15 cellular contexts compared by ENCODE assay signal in genomic region chr1:8350914-8351684, GRCh38. TPM values are rescaled to one million over a fixed set of nuclear protein-coding genes. Genes with fewer than 3 reads are reported as not detected.
DNase-seq lines count a peak whose midpoint lies in the region; ATAC-seq and TF ChIP-seq lines count a peak whose summit lies in the region.
"Had no signal": no experiment of that assay in that cellular context is flagged by ENCODE, and none has a peak within 500 bp of the region (broad histone marks: within the 10 kb centered on the region; RNA-seq: fewer than 3 reads in every experiment).

No MANE protein-coding gene starts in this region.

- peaks cover 7 to 10% (median 10%) of the 10 kb centered on the region in 3 donors for H3K4me1 Mint-ChIP-seq in naive B cell
- H3K4me1 Mint-ChIP-seq in CD8-positive, alpha-beta T cell (ENCODE audit: low read depth) = peaks cover 4% of the 10 kb centered on the region

- TF ChIP-seq CTCF in left ventricle myocardium inferior (IDR thresholded peaks at IDR 0.05; ENCODE audit: borderline replicate concordance) (no peak), dorsolateral prefrontal cortex (IDR thresholded peaks at IDR 0.05 in 54 of 56, conservative IDR thresholded peaks at IDR 0.05 in 2 of 56; ENCODE audit: low read depth in 1 of 56, partially characterized antibody in 56 of 56) (no peak)
- TF ChIP-seq CTCF in CD8-positive, alpha-beta T cell (IDR thresholded peaks at IDR 0.05) = no peak

- peaks cover 0 to 2% (median 0%) of the 10 kb centered on the region in 7 donors for H3K9me3 Mint-ChIP-seq in naive B cell
- H3K9me3 Mint-ChIP-seq in CD8-positive, alpha-beta T cell = no peaks in the 10 kb centered on the region
- H3K9me3 Mint-ChIP-seq: stimulated activated naive CD8-positive, alpha-beta T cell treated with anti-CD3 and anti-CD28 coated beads, Interleukin-15, Interleukin-2, amounts not matched to agents 100 ng/mL and 50 ng/mL, for 24 hours; T-cell had no signal

- intact Hi-C loops in left ventricle myocardium inferior (cut with micrococcal nuclease) = no loop called here
- intact Hi-C loops in cardiac septum (cut with DNase I) = no loop called here
- intact Hi-C loops in dorsolateral prefrontal cortex (cut with DNase I) = loop anchor here in 1 of 2 donors (5.0 kb wide), 1 partner anchor 339 kb away; no protein-coding TSS in a partner anchor
- intact Hi-C loops in aorta (cut with DNase I) = loop anchor here in 1 of 2 donors (5.0 kb wide), 2 partner anchors 34 to 71 kb away; partner anchors contain the start of gene SLC45A1
- intact Hi-C loops in CD8-positive, alpha-beta T cell (cut with DNase I, micrococcal nuclease) = no loop called here

- H3K27ac Mint-ChIP-seq in naive B cell = peak overlapping the region in 4 of 6 donors; percentile 31 to 77 (median 53)
- no peak overlapping the region for H3K27ac Mint-ChIP-seq in CD8-positive, alpha-beta T cell
- H3K27ac Mint-ChIP-seq: stimulated activated naive CD8-positive, alpha-beta T cell treated with anti-CD3 and anti-CD28 coated beads, Interleukin-15, Interleukin-2, amounts not matched to agents 100 ng/mL and 50 ng/mL, for 24 hours; T-cell had no signal

- H3K27me3 ChIP-seq in left ventricle myocardium inferior (ENCODE audit: low read depth) = no peaks in the 10 kb centered on the region
- H3K27me3 ChIP-seq in dorsolateral prefrontal cortex = no peaks in the 10 kb centered on the region
- no peaks in the 10 kb centered on the region for H3K27me3 ChIP-seq in aorta (ENCODE audit: control insufficient read depth in 1 of 2, insufficient read depth in 2 of 2, low read length in 1 of 2)
- H3K27me3 ChIP-seq in CD8-positive, alpha-beta T cell (ENCODE audit: insufficient read depth, low read length) = no peaks in the 10 kb centered on the region
- H3K27me3 ChIP-seq: hepatocyte had no signal

- no peak overlapping the region for H3K4me3 Mint-ChIP-seq in naive B cell
- no peak overlapping the region for H3K4me3 Mint-ChIP-seq in CD8-positive, alpha-beta T cell
- H3K4me3 Mint-ChIP-seq: stimulated activated naive CD8-positive, alpha-beta T cell treated with anti-CD3 and anti-CD28 coated beads, Interleukin-15, Interleukin-2, amounts not matched to agents 100 ng/mL and 50 ng/mL, for 24 hours; T-cell had no signal

- H3K9me3 ChIP-seq in left ventricle myocardium inferior (replicated peaks) = no peaks in the 10 kb centered on the region
- no peaks in the 10 kb centered on the region for H3K9me3 ChIP-seq in aorta (ENCODE audit: control insufficient read depth, low read length)
- H3K9me3 ChIP-seq in CD8-positive, alpha-beta T cell (ENCODE audit: low read length) = no peaks in the 10 kb centered on the region

- H3K27me3 Mint-ChIP-seq in naive B cell = peaks cover 0 to 6% (median 3%) of the 10 kb centered on the region in 3 donors
- H3K27me3 Mint-ChIP-seq in CD8-positive, alpha-beta T cell (ENCODE audit: low read depth) = peaks cover 2% of the 10 kb centered on the region
- H3K27me3 Mint-ChIP-seq: stimulated activated naive CD8-positive, alpha-beta T cell treated with anti-CD3 and anti-CD28 coated beads, Interleukin-15, Interleukin-2, amounts not matched to agents 100 ng/mL and 50 ng/mL, for 24 hours had no signal

- H3K36me3 Mint-ChIP-seq in naive B cell = no peaks in the 10 kb centered on the region
- peaks cover 31% of the 10 kb centered on the region for H3K36me3 Mint-ChIP-seq in CD8-positive, alpha-beta T cell

- DNase-seq in left ventricle myocardium inferior (no peak), cardiac septum (ENCODE audit: low spot score) (no peak), dorsolateral prefrontal cortex (peak in 1 of 10 donors; percentile 45), naive B cell (no peak), aorta (peak; percentile 44 to 71), LoVo (ENCODE audit: low spot score) (no peak)
- no peak for DNase-seq in CD8-positive, alpha-beta T cell
- DNase-seq: activated effector memory CD4-positive, alpha-beta T cell treated with Interleukin-2 at 50 U/mL for 16 hours; NCI-H1436; NK-92 treated with Interleukin-12 subunit alpha and Interleukin-12 subunit beta, amount 100 ng/mL, for 24 hours had no signal

- POLR2A ChIA-PET in CD8-positive, alpha-beta T cell (lab: Charles Lee) = interaction anchor here (2.1 kb wide), 1 partner anchor 336 kb away, joined by 9 read pairs; no protein-coding TSS in a partner anchor

- CTCF ChIA-PET in CD8-positive, alpha-beta T cell (lab: Charles Lee) = interaction anchor here (0.6 to 7.3 kb wide), 5 partner anchors 32 to 367 kb away, joined by 3 to 192 read pairs (median 21); no protein-coding TSS in a partner anchor

- H3K36me3 ChIP-seq in left ventricle myocardium inferior (peaks cover 28% of the 10 kb centered on the region), aorta (ENCODE audit: control insufficient read depth in 1 of 2, insufficient read depth in 2 of 2, low read length in 1 of 2) (peaks cover 0 to 3% of the 10 kb centered on the region in 2 donors)
- peaks cover 9% of the 10 kb centered on the region for H3K36me3 ChIP-seq in CD8-positive, alpha-beta T cell (ENCODE audit: insufficient read depth, low read length)

- peaks cover 78% of the 10 kb centered on the region for H3K4me1 ChIP-seq in left ventricle myocardium inferior
- no peaks in the 10 kb centered on the region for H3K4me1 ChIP-seq in aorta (ENCODE audit: control insufficient read depth in 1 of 2, insufficient read depth in 2 of 2, low read length in 2 of 2)
- peaks cover 3% of the 10 kb centered on the region for H3K4me1 ChIP-seq in CD8-positive, alpha-beta T cell (ENCODE audit: insufficient read depth, low read length)

- ATAC-seq in naive B cell (ENCODE audit: low read depth in 2 of 2) (peak in 1 of 2 donors; percentile 9), aorta (ENCODE audit: low FRiP score) (no peak), HG03135 (IDR thresholded peaks at IDR 0.05; ENCODE audit: unreplicated experiment) (no peak)
- ATAC-seq in CD8-positive, alpha-beta T cell = no peak

- H3K27ac ChIP-seq in left ventricle myocardium inferior (replicated peaks) = peak overlapping the region; percentile 87
- peak overlapping the region in 53 of 59 donors; percentile 5 to 82 (median 62) for H3K27ac ChIP-seq in dorsolateral prefrontal cortex
- H3K27ac ChIP-seq in aorta (ENCODE audit: low read depth in 1 of 2, low read length in 2 of 2) = no peak overlapping the region
- H3K27ac ChIP-seq in CD8-positive, alpha-beta T cell (ENCODE audit: low read depth, low read length) = no peak overlapping the region
- H3K27ac ChIP-seq: hepatocyte, VCaP had no signal

- WGBS in aorta, 2 donors = 86% methylated on average over 24 of the region's 24 CpGs

- H3K4me3 ChIP-seq in left ventricle myocardium inferior (no peak overlapping the region), dorsolateral prefrontal cortex (no peak overlapping the region), aorta (ENCODE audit: low read length in 2 of 2) (no peak overlapping the region)
- H3K4me3 ChIP-seq in CD8-positive, alpha-beta T cell (ENCODE audit: low read depth, low read length) = no peak overlapping the region
- H3K4me3 ChIP-seq: hepatocyte had no signal

RNA-seq across cellular contexts. Expression of gene SLC45A1, which starts 33.2 kb away (rescaled TPM):
- total RNA-seq in left ventricle myocardium inferior (1.8 TPM), cardiac septum (1.8 TPM), dorsolateral prefrontal cortex (10 to 100 TPM in 119 of 120 experiments, 1 to 10 TPM in 1; 8.8 to 28.7 (median 19.1) TPM), aorta (1 to 10 TPM; 5.4 to 8.7 TPM)
- polyA plus RNA-seq in naive B cell (ENCODE audit: low read depth in 6 of 6) (under 1 TPM in 3 of 6 donors, not detected in 3; 0.09 to 0.26 (median 0.24) TPM), aorta (1 to 10 TPM; 4.4 to 8.1 TPM)
- under 1 TPM; 0.60 to 0.75 TPM for total RNA-seq in CD8-positive, alpha-beta T cell

Comparison
In these comparisons a context has a peak if more than half of its experiments do, and no peak if none do; other contexts are left out.
1. DNase-seq: peak in aorta (2 of 2); none in left ventricle myocardium inferior (single experiment), cardiac septum (single experiment), naive B cell (single experiment), LoVo (single experiment) and CD8-positive, alpha-beta T cell (0 of 7).
2. H3K27ac ChIP-seq: peak in left ventricle myocardium inferior (single experiment) and dorsolateral prefrontal cortex (53 of 59); none in aorta (0 of 2) and CD8-positive, alpha-beta T cell (single experiment).